Comparison of ENCODE assay signal across 9 cellular contexts in genomic region chr11:63023851-63024648, GRCh38. TPM values are rescaled to one million over a fixed set of nuclear protein-coding genes. Genes with fewer than 3 reads are reported as not detected.
DNase-seq lines count a peak whose midpoint lies in the region; ATAC-seq and TF ChIP-seq lines count a peak whose summit lies in the region.
"Had no signal": no experiment of that assay in that cellular context is flagged by ENCODE, and none has a peak within 500 bp of the region (broad histone marks: within the 10 kb centered on the region; RNA-seq: fewer than 3 reads in every experiment).

No MANE protein-coding gene starts in this region.

- no peaks in the 10 kb centered on the region for H3F3A ChIP-seq in GM23248 (ENCODE audit: insufficient read depth)

- peak overlapping the region; percentile 23 for H3K4me2 ChIP-seq in GM23248 (ENCODE audit: unreplicated experiment)

- in situ Hi-C loops in GM23248 (cut with MboI) = no loop called here

- peak overlapping the region; percentile 72 for H2AFZ ChIP-seq in GM23248

- no peaks in the 10 kb centered on the region for H4K20me1 ChIP-seq in GM23248 (ENCODE audit: insufficient read depth)

- H3K4me3 ChIP-seq in GM23248 = no peak overlapping the region

- 2% methylated on average over 19 of the region's 19 CpGs for WGBS in GM23248 (ENCODE audit: low coverage in 1 of 2, low lambda C conversion rate in 2 of 2, missing lambda C conversion rate in 2 of 2), 2 experiments

- no peak overlapping the region for H3K9ac ChIP-seq in GM23248

- H3K9me2 ChIP-seq in GM23248 (ENCODE audit: insufficient read depth) = no peaks in the 10 kb centered on the region

- no peaks in the 10 kb centered on the region for H3K4me1 ChIP-seq in GM23248 (ENCODE audit: insufficient read depth)

- H3K27ac ChIP-seq in C4-2B = peak overlapping the region; percentile 40
- H3K27ac ChIP-seq in GM23248 = no peak overlapping the region

- H3K79me2 ChIP-seq in GM23248 (ENCODE audit: insufficient read depth) = no peaks in the 10 kb centered on the region

- no peaks in the 10 kb centered on the region; the same call in 1 of the 2 replicates for H3K27me3 ChIP-seq in GM23248 (replicated peaks; ENCODE audit: insufficient read depth)

- H3K9me3 ChIP-seq in GM23248 (ENCODE audit: low read depth) = no peaks in the 10 kb centered on the region

- TF ChIP-seq CTCF in C4-2B (conservative IDR thresholded peaks at IDR 0.05) = peak; percentile 100

- peak; percentile 85 for DNase-seq in GM23248
- DNase-seq in NCI-H226 = peak; percentile 43
- peak; percentile 70 for DNase-seq in activated CD4-positive, CD25-positive, alpha-beta regulatory T cell treated with anti-CD3 and anti-CD28 coated beads, Interleukin-2, amount 50 U/mL, for 16 hours (ENCODE audit: low read depth, low spot score)
- DNase-seq in central memory CD4-positive, alpha-beta T cell = peak; percentile 62
- peak; percentile 58 for DNase-seq in kidney glomerular epithelial cell (lab: John Stamatoyannopoulos, UW)
- peak; percentile 81 for DNase-seq in stimulated activated CD4-positive, alpha-beta T cell treated with anti-CD3 and anti-CD28 coated beads, Interleukin-1b, Interleukin-23, amount 100 ng/mL, for 48 hours

- H3K36me3 ChIP-seq in GM23248 (ENCODE audit: low read depth) = no peaks in the 10 kb centered on the region

- ATAC-seq in GM21825 (IDR thresholded peaks at IDR 0.05; ENCODE audit: unreplicated experiment) = no peak

RNA-seq across cellular contexts. Expression of gene SLC22A8, which starts 8.4 kb away (rescaled TPM):
- not detected in 2 replicates for total RNA-seq in GM23248 (2014; rRNA removed; shearing (Covaris generic))
- polyA plus RNA-seq in GM23248 (2016; fragmentation: Nextera tagmentation; extraction: Ambion mirVana) = not detected in 2 replicates
- polyA plus RNA-seq: IgD-negative memory B cell had no signal

RNA-seq across cellular contexts. Expression of gene SLC22A6, which starts 39.3 kb away (rescaled TPM):
- total RNA-seq in GM23248 (2014; rRNA removed; shearing (Covaris generic)) = not detected in 2 replicates
- polyA plus RNA-seq in GM23248 (2016; fragmentation: Nextera tagmentation; extraction: Ambion mirVana) = not detected in 2 replicates
- polyA plus RNA-seq: IgD-negative memory B cell had no signal
